Comparison of ENCODE assay signal across 29 cellular contexts in the genomic region with DNA sequence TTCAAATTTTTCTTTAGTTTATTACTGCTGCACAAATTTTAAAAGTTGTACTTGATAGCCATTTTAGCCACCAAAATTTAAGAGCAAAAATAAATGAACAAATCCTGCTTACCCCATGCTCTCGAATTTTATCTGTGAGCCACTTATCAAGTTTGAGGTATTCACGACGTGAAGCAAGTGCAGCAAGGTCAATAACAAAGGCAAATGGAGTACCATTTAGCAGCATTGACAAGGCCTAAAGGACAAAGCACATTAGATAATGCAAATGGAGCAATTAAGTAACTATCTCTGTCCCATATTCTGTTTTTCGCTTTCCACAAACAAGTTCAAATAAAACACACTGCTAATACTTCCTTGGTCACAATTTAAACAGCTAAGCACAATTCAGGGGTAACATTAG.
"Had no signal": no experiment of that assay in that cellular context is flagged by ENCODE, and none has a peak within 500 bp of the region (broad histone marks: within the 10 kb centered on the region; RNA-seq: fewer than 3 reads in every experiment).

No MANE protein-coding gene starts in this region.

- H3K4me1 Mint-ChIP-seq: activated CD4-positive, alpha-beta memory T cell treated with anti-CD3 and anti-CD28 coated beads, Interleukin-2, amount 10 ng/mL, durations not matched to agents 7 days and 5 days had no signal

- DNase-seq: activated CD4-positive, alpha-beta memory T cell treated with anti-CD3 and anti-CD28 coated beads, Interleukin-2, amount 10 ng/mL, durations not matched to agents 7 days and 5 days; activated CD4-positive, alpha-beta T cell treated with anti-CD3 and anti-CD28 coated beads for 1 hour; activated CD4-positive, alpha-beta T cell treated with anti-CD3 and anti-CD28 coated beads for 48 hours; activated CD4-positive, CD25-positive, alpha-beta regulatory T cell; activated CD8-positive, alpha-beta memory T cell treated with anti-CD3 and anti-CD28 coated beads for 24 hours; activated CD8-positive, alpha-beta memory T cell treated with anti-CD3 and anti-CD28 coated beads, Interleukin-2, amount 10 ng/mL, durations not matched to agents 7 days and 5 days; activated CD8-positive, alpha-beta memory T cell treated with anti-CD3 and anti-CD28 coated beads, Interleukin-2, amount 50 U/mL, for 48 hours; activated gamma-delta T cell; activated naive CD4-positive, alpha-beta T cell treated with Interleukin-2 at 50 U/mL for 16 hours; activated naive CD8-positive, alpha-beta T cell treated with anti-CD3 and anti-CD28 coated beads, Interleukin-2, amount 10 ng/mL, durations not matched to agents 7 days and 5 days; amygdala; caudate nucleus; MM.1S; MV-4-11; NCI-H1092; NCI-H1436 treated with DMSO at 0.1 percent for 48 hours; NCI-H1694 treated with DMSO at 0.1 percent for 48 hours; NCI-H2029; NCI-H345; NCI-H524 treated with DMSO at 0.1 percent for 48 hours; Peyer's patch; RPMI8226; SW 1271; T-helper 1 cell; T-helper 2 cell; T1000; WERI-Rb-1 had no signal

- ATAC-seq: activated CD8-positive, alpha-beta memory T cell treated with anti-CD3 and anti-CD28 coated beads, Interleukin-2, amount 10 ng/mL, durations not matched to agents 7 days and 5 days had no signal

- H3K9me3 Mint-ChIP-seq: activated CD4-positive, alpha-beta memory T cell treated with anti-CD3 and anti-CD28 coated beads, Interleukin-2, amount 10 ng/mL, durations not matched to agents 7 days and 5 days; activated naive CD4-positive, alpha-beta T cell treated with anti-CD3 and anti-CD28 coated beads, Interleukin-2, amount 50 U/mL, for 24 hours; activated naive CD8-positive, alpha-beta T cell treated with anti-CD3 and anti-CD28 coated beads, Interleukin-2, amount 10 ng/mL, durations not matched to agents 7 days and 5 days; activated T-helper 2 cell treated with anti-CD3 and anti-CD28 coated beads, Interferon-gamma antibody, Interleukin-2, Interleukin-4, amounts not matched to agents 10 μg/mL and 5 μg/mL and 100 μg/mL, durations not matched to agents 14 hours and 24 hours and 36 hours had no signal

- H3K27ac Mint-ChIP-seq: activated CD4-positive, alpha-beta memory T cell treated with anti-CD3 and anti-CD28 coated beads, Interleukin-2, amount 10 ng/mL, durations not matched to agents 7 days and 5 days; activated CD8-positive, alpha-beta memory T cell treated with anti-CD3 and anti-CD28 coated beads, Interleukin-2, amount 10 ng/mL, durations not matched to agents 7 days and 5 days; activated naive CD4-positive, alpha-beta T cell treated with anti-CD3 and anti-CD28 coated beads, Interleukin-2, amount 50 U/mL, for 24 hours; activated T-helper 2 cell treated with anti-CD3 and anti-CD28 coated beads, Interferon-gamma antibody, Interleukin-2, Interleukin-4, amounts not matched to agents 10 μg/mL and 5 μg/mL and 100 μg/mL, durations not matched to agents 14 hours and 24 hours and 36 hours had no signal

- H3K27me3 Mint-ChIP-seq: activated CD4-positive, alpha-beta memory T cell treated with anti-CD3 and anti-CD28 coated beads, Interleukin-2, amount 10 ng/mL, durations not matched to agents 7 days and 5 days; activated CD8-positive, alpha-beta memory T cell treated with anti-CD3 and anti-CD28 coated beads, Interleukin-2, amount 10 ng/mL, durations not matched to agents 7 days and 5 days; activated naive CD4-positive, alpha-beta T cell treated with anti-CD3 and anti-CD28 coated beads, Interleukin-2, amount 50 U/mL, for 24 hours; activated naive CD8-positive, alpha-beta T cell treated with anti-CD3 and anti-CD28 coated beads, Interleukin-2, amount 10 ng/mL, durations not matched to agents 7 days and 5 days had no signal

- H3K4me3 Mint-ChIP-seq: activated CD4-positive, alpha-beta memory T cell treated with anti-CD3 and anti-CD28 coated beads, Interleukin-2, amount 10 ng/mL, durations not matched to agents 7 days and 5 days; activated CD8-positive, alpha-beta memory T cell treated with anti-CD3 and anti-CD28 coated beads, Interleukin-2, amount 10 ng/mL, durations not matched to agents 7 days and 5 days; activated naive CD4-positive, alpha-beta T cell treated with anti-CD3 and anti-CD28 coated beads, Interleukin-2, amount 50 U/mL, for 24 hours; activated naive CD8-positive, alpha-beta T cell treated with anti-CD3 and anti-CD28 coated beads, Interleukin-2, amount 10 ng/mL, durations not matched to agents 7 days and 5 days had no signal
